1 cellular context compared by ENCODE assay signal in genomic region chr9:76216161-76216649, GRCh38.
TF ChIP-seq lines count a peak whose summit lies in the region.

No MANE protein-coding gene starts in this region.

TF ChIP-seq in SK-N-SH, 30 proteins besides CTCF, POLR2A, EP300 and RAD21 (continued from another document):
- TF ChIP-seq, protein P1, sequence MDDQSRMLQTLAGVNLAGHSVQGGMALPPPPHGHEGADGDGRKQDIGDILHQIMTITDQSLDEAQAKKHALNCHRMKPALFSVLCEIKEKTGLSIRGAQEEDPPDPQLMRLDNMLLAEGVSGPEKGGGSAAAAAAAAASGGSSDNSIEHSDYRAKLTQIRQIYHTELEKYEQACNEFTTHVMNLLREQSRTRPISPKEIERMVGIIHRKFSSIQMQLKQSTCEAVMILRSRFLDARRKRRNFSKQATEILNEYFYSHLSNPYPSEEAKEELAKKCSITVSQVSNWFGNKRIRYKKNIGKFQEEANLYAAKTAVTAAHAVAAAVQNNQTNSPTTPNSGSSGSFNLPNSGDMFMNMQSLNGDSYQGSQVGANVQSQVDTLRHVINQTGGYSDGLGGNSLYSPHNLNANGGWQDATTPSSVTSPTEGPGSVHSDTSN (IDR thresholded peaks at IDR 0.05): peak; percentile 53; the same call in 1 of the 2 replicates
- TF ChIP-seq TAF1 (IDR thresholded peaks at IDR 0.05; ENCODE audit: borderline replicate concordance, low read depth, low read length): no peak
- peak; percentile 39; the same call in 1 of the 2 replicates for TF ChIP-seq TCF12 (IDR thresholded peaks at IDR 0.05)
- no peak for TF ChIP-seq CHD2 (IDR thresholded peaks at IDR 0.05; ENCODE audit: low read length, partially characterized antibody)
- no peak for TF ChIP-seq RFX5 (IDR thresholded peaks at IDR 0.05; ENCODE audit: low read length)
- TF ChIP-seq FOXM1 (IDR thresholded peaks at IDR 0.05; ENCODE audit: low read depth): no peak
- no peak for TF ChIP-seq MXI1 (IDR thresholded peaks at IDR 0.05; ENCODE audit: low read depth, low read length)
- no peak for TF ChIP-seq POLR2AphosphoS5 (IDR thresholded peaks at IDR 0.05; ENCODE audit: low read depth, low read length)
- peak; percentile 30; the same call in 1 of the 2 replicates for TF ChIP-seq RXRA (IDR thresholded peaks at IDR 0.05; ENCODE audit: borderline replicate concordance, low read depth)
- TF ChIP-seq USF2 (IDR thresholded peaks at IDR 0.05; ENCODE audit: borderline replicate concordance, low read depth, low read length): no peak
- peak; percentile 86 for TF ChIP-seq FOSL2 (IDR thresholded peaks at IDR 0.05; ENCODE audit: borderline replicate concordance, low read depth)
- no peak for TF ChIP-seq SIN3A (IDR thresholded peaks at IDR 0.05; ENCODE audit: borderline replicate concordance, low read depth, low read length)
- no peak for TF ChIP-seq FOXJ3 (CRISPR knock-in tag; IDR thresholded peaks at IDR 0.05)
- 0 out of 2 replicates have a peak, but pooled peaks have one; percentile 38 for TF ChIP-seq TEAD4 (IDR thresholded peaks at IDR 0.05; ENCODE audit: borderline replicate concordance, insufficient read depth)
- no peak for TF ChIP-seq SMC3 (IDR thresholded peaks at IDR 0.05; ENCODE audit: low read depth, low read length)
- no peak for TF ChIP-seq GATA2 (CRISPR knock-in tag; IDR thresholded peaks at IDR 0.05)
- no peak for TF ChIP-seq YY1 (IDR thresholded peaks at IDR 0.05; ENCODE audit: low read depth)
- TF ChIP-seq NRF1 (IDR thresholded peaks at IDR 0.05; ENCODE audit: low read depth, low read length): no peak
- TF ChIP-seq, protein P2, sequence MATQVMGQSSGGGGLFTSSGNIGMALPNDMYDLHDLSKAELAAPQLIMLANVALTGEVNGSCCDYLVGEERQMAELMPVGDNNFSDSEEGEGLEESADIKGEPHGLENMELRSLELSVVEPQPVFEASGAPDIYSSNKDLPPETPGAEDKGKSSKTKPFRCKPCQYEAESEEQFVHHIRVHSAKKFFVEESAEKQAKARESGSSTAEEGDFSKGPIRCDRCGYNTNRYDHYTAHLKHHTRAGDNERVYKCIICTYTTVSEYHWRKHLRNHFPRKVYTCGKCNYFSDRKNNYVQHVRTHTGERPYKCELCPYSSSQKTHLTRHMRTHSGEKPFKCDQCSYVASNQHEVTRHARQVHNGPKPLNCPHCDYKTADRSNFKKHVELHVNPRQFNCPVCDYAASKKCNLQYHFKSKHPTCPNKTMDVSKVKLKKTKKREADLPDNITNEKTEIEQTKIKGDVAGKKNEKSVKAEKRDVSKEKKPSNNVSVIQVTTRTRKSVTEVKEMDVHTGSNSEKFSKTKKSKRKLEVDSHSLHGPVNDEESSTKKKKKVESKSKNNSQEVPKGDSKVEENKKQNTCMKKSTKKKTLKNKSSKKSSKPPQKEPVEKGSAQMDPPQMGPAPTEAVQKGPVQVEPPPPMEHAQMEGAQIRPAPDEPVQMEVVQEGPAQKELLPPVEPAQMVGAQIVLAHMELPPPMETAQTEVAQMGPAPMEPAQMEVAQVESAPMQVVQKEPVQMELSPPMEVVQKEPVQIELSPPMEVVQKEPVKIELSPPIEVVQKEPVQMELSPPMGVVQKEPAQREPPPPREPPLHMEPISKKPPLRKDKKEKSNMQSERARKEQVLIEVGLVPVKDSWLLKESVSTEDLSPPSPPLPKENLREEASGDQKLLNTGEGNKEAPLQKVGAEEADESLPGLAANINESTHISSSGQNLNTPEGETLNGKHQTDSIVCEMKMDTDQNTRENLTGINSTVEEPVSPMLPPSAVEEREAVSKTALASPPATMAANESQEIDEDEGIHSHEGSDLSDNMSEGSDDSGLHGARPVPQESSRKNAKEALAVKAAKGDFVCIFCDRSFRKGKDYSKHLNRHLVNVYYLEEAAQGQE (IDR thresholded peaks at IDR 0.05; ENCODE audit: low read depth, low read length): no peak
- no peak for TF ChIP-seq MAX (IDR thresholded peaks at IDR 0.05; ENCODE audit: low read depth)
- peak; percentile 73 for TF ChIP-seq JUND (IDR thresholded peaks at IDR 0.05)
- no peak for TF ChIP-seq RCOR1 (IDR thresholded peaks at IDR 0.05; ENCODE audit: low read length)
